ENCODE assay signal across 28 cellular contexts in the genomic region with DNA sequence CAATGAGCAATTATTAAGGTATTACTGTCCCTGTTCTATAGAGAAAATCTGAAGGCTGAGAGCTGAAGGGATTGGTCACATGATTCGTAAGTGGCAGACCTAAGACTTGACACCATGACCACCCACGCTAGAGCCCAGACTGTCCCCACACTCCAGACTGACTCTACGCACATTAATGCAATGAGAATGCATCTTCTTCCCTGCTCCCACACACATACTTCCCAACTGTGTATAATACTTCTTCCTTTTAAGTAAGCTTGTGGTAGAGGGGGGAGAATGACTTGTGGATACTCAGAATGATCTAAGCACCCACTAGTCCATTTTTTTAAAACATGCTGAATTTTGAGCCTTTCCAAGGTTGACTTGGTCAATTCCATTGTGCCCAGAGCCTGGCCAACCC. TPM values are rescaled to one million over a fixed set of nuclear protein-coding genes. Genes with fewer than 3 reads are reported as not detected.
"Had no signal": no experiment of that assay in that cellular context is flagged by ENCODE, and none has a peak within 500 bp of the region (broad histone marks: within the 10 kb centered on the region; RNA-seq: fewer than 3 reads in every experiment).

No MANE protein-coding gene starts in this region.

- FAIRE-seq: keratinocyte, pancreas, small intestine had no signal

- DNase-seq: hippocampal formation; kidney glomerular epithelial cell; left colon; left lung; lower lobe of right lung; mammary epithelial cell; mesenchymal stem cell; naive thymus-derived CD8-positive, alpha-beta T cell; nucleus accumbens; pancreas; posterior cingulate gyrus; retina; right cardiac atrium; small intestine; stimulated activated CD4-positive, alpha-beta T cell treated with anti-CD3 and anti-CD28 coated beads, Interleukin-1b, Interleukin-23, amount 100 ng/mL, for 48 hours; stimulated activated CD4-positive, alpha-beta T cell treated with anti-CD3 and anti-CD28 coated beads, Interleukin-2, amount 100 ng/mL, for 48 hours; stimulated activated CD4-positive, alpha-beta T cell treated with anti-CD3 and anti-CD28 coated beads, Interleukin-4, amount 100 ng/mL, for 4 hours; stimulated activated CD8-positive, alpha-beta memory T cell treated with anti-CD3 and anti-CD28 coated beads, Interleukin-4, amount 100 ng/mL, for 48 hours; stimulated activated naive CD4-positive, alpha-beta T cell treated with Interleukin-2 at 50 U/mL for 16 hours; stimulated activated naive CD8-positive, alpha-beta T cell treated with anti-CD3 and anti-CD28 coated beads, Interleukin-15, amount 100 ng/mL, for 72 hours; substantia nigra; transverse colon; upper lobe of right lung had no signal

- H3K36me3 ChIP-seq: left lung, lower lobe of right lung, pancreas, prostate gland, transverse colon, upper lobe of right lung had no signal

- ATAC-seq: left colon; left lung; lower lobe of right lung; naive thymus-derived CD8-positive, alpha-beta T cell; pancreas; right cardiac atrium; sciatic nerve; stimulated activated memory B cell treated with anti-CD40 and anti-IgM and Interleukin-4, amounts not matched to agents 10 μg/mL and 1 μg/mL and 100 μg/mL, for 72 hours; stimulated activated naive CD8-positive, alpha-beta T cell treated with anti-CD3 and anti-CD28 coated beads, Interleukin-15, amount 100 ng/mL, for 72 hours; upper lobe of right lung had no signal

- H3K4me1 ChIP-seq: left lung, lower lobe of right lung, pancreas, prostate gland, transverse colon, upper lobe of right lung had no signal

- H3K9me3 ChIP-seq: left lung, lower lobe of right lung, pancreas, prostate gland, transverse colon, upper lobe of right lung had no signal

- H3K4me3 ChIP-seq: left lung, lower lobe of right lung, pancreas, prostate gland, transverse colon, upper lobe of right lung had no signal

- H3K27ac ChIP-seq: left lung, lower lobe of right lung, pancreas, prostate gland, transverse colon, upper lobe of right lung had no signal

- H3K27me3 ChIP-seq: pancreas, transverse colon, upper lobe of right lung had no signal

RNA-seq across cellular contexts. Expression of a gene that starts 28.8 kb away (rescaled TPM):
- total RNA-seq: mammary epithelial cell; naive thymus-derived CD8-positive, alpha-beta T cell; upper lobe of right lung had no signal
- polyA plus RNA-seq: keratinocyte, liver, mammary epithelial cell had no signal
